In the genomic region with DNA sequence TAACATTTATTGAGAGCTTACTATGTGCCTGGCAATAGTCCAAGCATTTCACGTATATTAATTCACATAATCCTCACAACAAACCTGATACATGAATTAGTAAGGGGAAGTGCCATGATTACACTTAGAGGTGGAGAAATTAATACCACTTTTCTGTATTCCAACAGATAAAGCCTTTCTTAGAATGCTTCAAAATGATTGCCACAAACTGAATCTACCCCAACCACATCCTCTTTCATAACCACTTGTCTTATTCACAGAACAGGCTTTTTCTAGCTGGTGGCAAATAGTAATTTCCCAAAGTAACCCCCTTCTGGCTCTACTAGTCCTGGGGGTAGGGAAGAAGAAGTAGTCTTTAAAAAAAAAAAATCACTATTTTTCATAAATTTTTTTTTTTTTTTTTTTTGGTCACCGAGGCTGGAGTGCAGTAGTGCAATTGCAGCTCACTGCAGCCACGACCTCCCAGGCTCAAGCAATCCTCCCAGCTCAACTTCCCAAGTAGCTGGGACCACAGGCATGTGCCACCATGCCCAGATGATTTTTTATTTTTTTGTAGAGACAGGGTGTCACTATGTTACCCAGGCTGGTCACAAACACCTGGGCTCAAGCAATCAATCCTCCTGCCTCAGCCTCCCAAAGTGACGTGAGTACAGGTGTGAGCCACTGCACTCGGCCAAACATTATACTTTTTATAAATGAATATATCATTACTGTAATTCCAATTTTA, we compare ENCODE assay signal across 8 cellular contexts. TPM values are rescaled to one million over a fixed set of nuclear protein-coding genes. Genes with fewer than 3 reads are reported as not detected.
DNase-seq lines count a peak whose midpoint lies in the region; ATAC-seq, FAIRE-seq and TF ChIP-seq lines count a peak whose summit lies in the region.

No MANE protein-coding gene starts in this region.

- no peak overlapping the region for H3K4me3 ChIP-seq in tibial nerve

- POLR2A ChIA-PET in activated CD8-positive, alpha-beta T cell treated with anti-CD3 and anti-CD28 coated beads for 36 hours (lab: Charles Lee), result interaction anchor here (1.4 to 2.6 kb wide), 3 partner anchors 12 to 59 kb away, joined by 4 to 20 read pairs (median 16); a partner anchor contains a TSS

- no peaks in the 10 kb centered on the region for H3K36me3 Mint-ChIP-seq in activated CD8-positive, alpha-beta T cell treated with anti-CD3 and anti-CD28 coated beads for 36 hours (ENCODE audit: low read depth)

- CTCF ChIA-PET in activated CD8-positive, alpha-beta T cell treated with anti-CD3 and anti-CD28 coated beads for 36 hours (lab: Charles Lee), result interaction anchor here (1.0 to 4.0 kb wide), 4 partner anchors 9 to 153 kb away, joined by 3 to 35 read pairs (median 10); no protein-coding TSS in a partner anchor

- H3K36me3 ChIP-seq in tibial nerve, result no peaks in the 10 kb centered on the region

- peaks cover 0 to 9% (median 0%) of the 10 kb centered on the region in 4 donors for H3K4me1 ChIP-seq in tibial nerve

- no peak for FAIRE-seq in HTR-8/SVneo (lab: Jason Lieb, UNC)

- WGBS in tibial nerve, 2 donors, result 82 to 85% methylated on average over 5 of the region's 5 CpGs

- no peak overlapping the region for H3K4me3 Mint-ChIP-seq in activated CD8-positive, alpha-beta T cell treated with anti-CD3 and anti-CD28 coated beads for 36 hours

- H3K9me3 Mint-ChIP-seq in activated CD8-positive, alpha-beta T cell treated with anti-CD3 and anti-CD28 coated beads for 36 hours, result no peaks in the 10 kb centered on the region

- TF ChIP-seq EP300 in tibial nerve (IDR thresholded peaks at IDR 0.05), result no peak

- intact Hi-C loops in activated CD8-positive, alpha-beta T cell treated with anti-CD3 and anti-CD28 coated beads for 36 hours (cut with micrococcal nuclease), result no loop called here

- H3K9me3 ChIP-seq in tibial nerve, result no peaks in the 10 kb centered on the region

- peaks cover 45% of the 10 kb centered on the region for H3K4me1 Mint-ChIP-seq in activated CD8-positive, alpha-beta T cell treated with anti-CD3 and anti-CD28 coated beads for 36 hours (ENCODE audit: low read depth)

- no peak overlapping the region for H3K27ac Mint-ChIP-seq in activated CD8-positive, alpha-beta T cell treated with anti-CD3 and anti-CD28 coated beads for 36 hours

- ATAC-seq in GM19324 (IDR thresholded peaks at IDR 0.05; ENCODE audit: low FRiP score, unreplicated experiment) (peak; percentile 39), HG03196 (IDR thresholded peaks at IDR 0.05; ENCODE audit: unreplicated experiment) (peak; percentile 57)
- ATAC-seq in activated CD8-positive, alpha-beta T cell treated with anti-CD3 and anti-CD28 coated beads for 36 hours, result peak; percentile 62

- TF ChIP-seq CTCF in activated CD8-positive, alpha-beta T cell treated with anti-CD3 and anti-CD28 coated beads for 36 hours (IDR thresholded peaks at IDR 0.05), result no peak
- TF ChIP-seq CTCF in tibial nerve (IDR thresholded peaks at IDR 0.05), result no peak

- TF ChIP-seq POLR2A in tibial nerve (IDR thresholded peaks at IDR 0.05), result no peak

- DNase-seq in CD1c-positive myeloid dendritic cell (ENCODE audit: extremely low spot score) (peak; percentile 53), Ammon's horn (ENCODE audit: low spot score) (no peak), HPDE6-E6E7 (ENCODE audit: extremely low spot score) (no peak), tibial nerve (ENCODE audit: low spot score in 2 of 2) (no peak), HTR-8/SVneo (ENCODE audit: insufficient read length, low spot score) (no peak)
- DNase-seq in activated CD8-positive, alpha-beta T cell treated with anti-CD3 and anti-CD28 coated beads for 36 hours, result peak; percentile 9

- H3K27ac ChIP-seq in tibial nerve, result no peak overlapping the region

- H3K27me3 Mint-ChIP-seq in activated CD8-positive, alpha-beta T cell treated with anti-CD3 and anti-CD28 coated beads for 36 hours, result no peaks in the 10 kb centered on the region

- no peaks in the 10 kb centered on the region for H3K27me3 ChIP-seq in tibial nerve

RNA-seq across cellular contexts. Expression of a gene that starts 59.0 kb away (rescaled TPM):
- total RNA-seq in activated CD8-positive, alpha-beta T cell treated with anti-CD3 and anti-CD28 coated beads for 36 hours, result 10 to 100 TPM; 33.2 to 33.4 TPM
- 10 to 100 TPM; 30.3 to 35.8 (median 32.8) TPM for total RNA-seq in tibial nerve

Comparison
In these comparisons a context has a peak if more than half of its experiments do, and no peak if none do; other contexts are left out.
1. DNase-seq: peak in CD1c-positive myeloid dendritic cell (single experiment) and activated CD8-positive, alpha-beta T cell treated with anti-CD3 and anti-CD28 coated beads for 36 hours (single experiment); none in Ammon's horn (single experiment), HPDE6-E6E7 (single experiment), tibial nerve (0 of 2) and HTR-8/SVneo (single experiment).
2. Peak in every context shown above with its lines, with median percentiles within 50 percentile points of each other: ATAC-seq.